ENCODE assay signal across 17 cellular contexts in genomic region chr13:20415694-20416107, GRCh38.
"Had no signal": no experiment of that assay in that cellular context is flagged by ENCODE, and none has a peak within 500 bp of the region (broad histone marks: within the 10 kb centered on the region; RNA-seq: fewer than 3 reads in every experiment).

No MANE protein-coding gene starts in this region.

- FAIRE-seq: islet of Langerhans had no signal

- H3K9me3 Mint-ChIP-seq: memory B cell had no signal

- H3K27me3 ChIP-seq: colonic mucosa, heart right ventricle, right atrium auricular region, stomach, upper lobe of right lung had no signal

- H3K36me3 ChIP-seq: colonic mucosa, right atrium auricular region, sigmoid colon, upper lobe of right lung had no signal

- H3K4me3 Mint-ChIP-seq: memory B cell, nephron had no signal

- H3K27ac Mint-ChIP-seq: memory B cell had no signal

- H3K4me3 ChIP-seq: heart right ventricle, right atrium auricular region, sigmoid colon, skin epidermis, stomach, upper lobe of right lung had no signal

- H3K9me3 ChIP-seq: colonic mucosa, heart right ventricle, right atrium auricular region, sigmoid colon, stomach, upper lobe of right lung had no signal

- H3K4me1 ChIP-seq: right atrium auricular region had no signal

- H3K27ac ChIP-seq: colonic mucosa, heart right ventricle, right atrium auricular region, sigmoid colon, stomach, upper lobe of right lung had no signal

- DNase-seq: caudate nucleus; colonic mucosa; foreskin melanocyte; heart right ventricle; hypothalamus; midbrain; sigmoid colon; stimulated activated CD4-positive, alpha-beta T cell treated with anti-CD3 and anti-CD28 coated beads, Interleukin-12 subunit alpha, Interleukin-12 subunit beta, amount 100 ng/mL, for 4 hours; stimulated activated naive CD4-positive, alpha-beta T cell; stomach; substantia nigra; upper lobe of right lung had no signal

- H3K27me3 Mint-ChIP-seq: memory B cell had no signal
